9 cellular contexts compared by ENCODE assay signal in genomic region chr17:3063507-3063906, GRCh38. TPM values are rescaled to one million over a fixed set of nuclear protein-coding genes. Genes with fewer than 3 reads are reported as not detected.
"Had no signal": no experiment of that assay in that cellular context is flagged by ENCODE, and none has a peak within 500 bp of the region (broad histone marks: within the 10 kb centered on the region; RNA-seq: fewer than 3 reads in every experiment).

Gene OR1D5 (minus strand): TSS chr17:3063607. CDS start chr17:3063607, 0 bp downstream.

RNA-seq across cellular contexts. Expression of gene OR1D5, which starts in this region (rescaled TPM):
- total RNA-seq: LHCN-M2, MCF 10A, NCI-H460, OCI-LY7, PC-9, Right ventricle myocardium inferior, RPMI7951, SJCRH30, SK-MEL-5 had no signal
